23 cellular contexts compared by ENCODE assay signal in genomic region chr4:95170176-95170575, GRCh38.
DNase-seq lines count a peak whose midpoint lies in the region; TF ChIP-seq lines count a peak whose summit lies in the region.
"Had no signal": no experiment of that assay in that cellular context is flagged by ENCODE, and none has a peak within 500 bp of the region (broad histone marks: within the 10 kb centered on the region; RNA-seq: fewer than 3 reads in every experiment).

No MANE protein-coding gene starts in this region.

- TF ChIP-seq POLR2A in testis (IDR thresholded peaks at IDR 0.05) (no peak), prostate gland (IDR thresholded peaks at IDR 0.05) (no peak)

- intact Hi-C loops in head of caudate nucleus (cut with DNase I): no loop called here
- intact Hi-C loops in testis (cut with DNase I; ENCODE audit: low total_unique reads): no loop called here
- intact Hi-C loops in prostate gland (cut with DNase I): no loop called here

- H3K27me3 ChIP-seq in testis (no peaks in the 10 kb centered on the region), prostate gland (replicated peaks; ENCODE audit: insufficient read depth) (no peaks in the 10 kb centered on the region)

- peaks cover 3% of the 10 kb centered on the region for H3K4me1 ChIP-seq in testis
- H3K4me1 ChIP-seq in prostate gland (replicated peaks): no peaks in the 10 kb centered on the region
- H3K4me1 ChIP-seq: HAP-1 had no signal

- H3K9me3 ChIP-seq in testis (no peaks in the 10 kb centered on the region), prostate gland (no peaks in the 10 kb centered on the region)
- H3K9me3 ChIP-seq: HAP-1 had no signal

- H3K36me3 ChIP-seq in testis (ENCODE audit: low read depth, missing control alignments) (no peaks in the 10 kb centered on the region), prostate gland (no peaks in the 10 kb centered on the region)
- H3K36me3 ChIP-seq: HAP-1 had no signal

- H3K27ac ChIP-seq in testis (peak overlapping the region in 1 of 2 donors; percentile 19), prostate gland (no peak overlapping the region)
- H3K27ac ChIP-seq: GM23248, HL-60, PC-9, RWPE1 had no signal

- in situ Hi-C loops in ACHN (cut with HindIII; ENCODE audit: low pct_ligation_motif_present, low pct_unique_long_range_greater_than_20kb, low sequenced_read_pairs): no loop called here

- TF ChIP-seq CTCF in testis (IDR thresholded peaks at IDR 0.05) (no peak), prostate gland (IDR thresholded peaks at IDR 0.05) (no peak)

- H3K4me3 ChIP-seq in testis (no peak overlapping the region), prostate gland (no peak overlapping the region)
- H3K4me3 ChIP-seq: GM23248, HAP-1, PC-9 had no signal

- DNase-seq in anterior cingulate cortex (lab: John Stamatoyannopoulos, UW) (peak in 36 of 58 donors; percentile 7 to 86 (median 52)), head of caudate nucleus (peak; percentile 32 to 89 (median 73)), nucleus accumbens (lab: John Stamatoyannopoulos, UW) (peak in 48 of 56 donors; percentile 8 to 77 (median 38)), testis (peak; percentile 39), ACHN (no peak), prostate gland (ENCODE audit: low spot score) (no peak), NCI-H345 treated with DMSO at 0.1 percent for 48 hours (lab: John Stamatoyannopoulos, UW; ENCODE audit: unreplicated experiment) (no peak)
- DNase-seq: AML-193, COR-L47, DMS 273 treated with DMSO at 0.1 percent for 48 hours, GDM1, GM23248, IMR-90, Karpas-422, NCI-H1436, NCI-H1930, NCI-H345, NCI-H526, PC-9, SIG-M5 had no signal

- 76 to 91% methylated on average over 7 of the region's 7 CpGs for WGBS in testis, 2 donors
- WGBS in prostate gland: 96% methylated on average over 7 of the region's 7 CpGs

Comparison
In these comparisons a context has a peak if more than half of its experiments do, and no peak if none do; other contexts are left out.
1. DNase-seq: peak in anterior cingulate cortex (36 of 58), head of caudate nucleus (42 of 42), nucleus accumbens (48 of 56) and testis (single experiment); none in ACHN (single experiment), prostate gland (single experiment) and NCI-H345 treated with DMSO at 0.1 percent for 48 hours (single experiment).